22 cellular contexts compared by ENCODE assay signal in the genomic region with DNA sequence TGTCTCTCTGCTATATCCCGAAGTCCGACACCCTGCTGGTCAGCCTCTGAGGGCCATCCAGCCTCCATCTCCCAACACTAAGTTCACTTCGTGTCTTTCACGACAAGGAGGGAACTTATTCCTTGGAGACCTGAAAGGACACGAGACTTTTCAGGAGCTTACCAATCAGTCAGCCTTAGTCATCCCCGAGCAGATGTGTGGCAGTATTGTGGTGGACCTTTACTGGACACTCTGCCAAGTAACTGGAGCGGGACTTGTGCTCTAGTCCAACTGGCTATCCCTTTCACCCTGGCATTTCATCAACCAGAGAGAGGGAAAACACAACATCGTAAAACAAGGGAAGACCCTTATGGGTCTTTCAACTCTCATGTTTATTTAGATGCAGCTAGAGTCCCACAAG.
"Had no signal": no experiment of that assay in that cellular context is flagged by ENCODE, and none has a peak within 500 bp of the region (broad histone marks: within the 10 kb centered on the region; RNA-seq: fewer than 3 reads in every experiment).

No MANE protein-coding gene starts in this region.

- H3K9ac ChIP-seq: KMS-11, SK-N-SH had no signal

- H3K4me2 ChIP-seq: KMS-11, SK-N-SH had no signal

- DNase-seq: Kasumi-1, MG63, NCI-H1092, NCI-H1105 treated with DMSO at 0.1 percent for 48 hours, NCI-H1417 treated with DMSO at 0.1 percent for 48 hours, NCI-H146, NCI-H1694 treated with DMSO at 0.1 percent for 48 hours, NCI-H1930, NCI-H2081, NCI-H2107, NCI-H2171, NCI-H226, NCI-H446, NCI-H510A, NCI-H524 treated with DMSO at 0.1 percent for 48 hours, NCI-H69, NCI-H774, SHP77, SK-N-SH had no signal

- H3K36me3 ChIP-seq: MG63 had no signal

- H3K27me3 ChIP-seq: MG63 had no signal

- H3K4me3 ChIP-seq: K562, MG63 had no signal

- H3K27ac ChIP-seq: KMS-11, RWPE1 had no signal

- H3K9me3 ChIP-seq: SK-N-SH had no signal
